Comparison of ENCODE assay signal across 9 cellular contexts in the genomic region with DNA sequence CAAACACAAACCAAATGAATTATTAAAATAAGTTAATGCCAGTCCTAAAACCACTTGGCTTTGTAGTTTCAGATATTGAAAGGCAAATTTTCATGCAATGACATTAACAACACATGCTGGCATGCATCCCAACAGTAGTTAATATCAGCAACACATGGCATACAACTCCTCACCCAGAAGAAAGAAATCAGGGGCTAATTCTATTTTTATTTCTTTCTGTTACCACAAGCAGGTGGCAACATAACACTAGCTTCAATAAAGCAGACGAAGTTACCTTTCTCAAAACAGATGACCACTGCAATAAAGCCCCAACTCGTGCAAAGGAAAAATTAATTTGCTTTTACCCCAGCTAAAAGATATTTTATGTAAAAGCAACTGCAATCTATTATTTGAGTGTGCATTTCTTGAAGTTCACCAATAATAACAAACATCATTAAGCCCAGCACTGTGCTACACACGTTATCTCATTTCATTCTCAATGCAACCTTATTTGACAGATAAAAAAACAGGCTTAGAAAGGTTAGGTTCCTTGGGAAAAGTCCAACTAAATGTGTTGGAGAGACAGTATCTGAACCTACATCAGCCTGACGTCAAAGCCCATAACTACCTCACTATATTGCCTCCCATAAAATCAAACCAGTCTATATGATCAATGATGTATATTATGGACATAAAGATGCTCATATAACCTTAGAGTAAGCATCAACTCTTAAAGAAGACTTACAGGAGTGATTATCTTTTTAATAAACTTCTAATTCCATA. TPM values are rescaled to one million over a fixed set of nuclear protein-coding genes. Genes with fewer than 3 reads are reported as not detected.
DNase-seq lines count a peak whose midpoint lies in the region; ATAC-seq and TF ChIP-seq lines count a peak whose summit lies in the region.
"Had no signal": no experiment of that assay in that cellular context is flagged by ENCODE, and none has a peak within 500 bp of the region (broad histone marks: within the 10 kb centered on the region; RNA-seq: fewer than 3 reads in every experiment).

No MANE protein-coding gene starts in this region.

- no peak overlapping the region for H3K27ac ChIP-seq in ACC112 (ENCODE audit: low read depth, low read length)
- H3K27ac ChIP-seq in lower lobe of right lung: no peak overlapping the region

- H3K36me3 Mint-ChIP-seq in activated naive CD8-positive, alpha-beta T cell treated with anti-CD3 and anti-CD28 coated beads, Interleukin-2, amount 10 ng/mL, durations not matched to agents 7 days and 5 days: peaks cover 10% of the 10 kb centered on the region

- POLR2A ChIA-PET in activated naive CD8-positive, alpha-beta T cell treated with anti-CD3 and anti-CD28 coated beads, Interleukin-2, amount 10 ng/mL, durations not matched to agents 7 days and 5 days (lab: Charles Lee): interaction anchor here (0.9 kb wide), 1 partner anchor 121 kb away, joined by 3 read pairs; the partner anchor contains the start of gene NGLY1

- TF ChIP-seq CTCF in GM13977 (IDR thresholded peaks at IDR 0.05; ENCODE audit: extremely low read depth, insufficient read depth, missing control alignments) (peak; percentile 15), lower lobe of right lung (IDR thresholded peaks at IDR 0.05) (no peak), omental fat pad (IDR thresholded peaks at IDR 0.05) (no peak)

- H3K4me3 Mint-ChIP-seq in activated naive CD8-positive, alpha-beta T cell treated with anti-CD3 and anti-CD28 coated beads, Interleukin-2, amount 10 ng/mL, durations not matched to agents 7 days and 5 days: peak overlapping the region; percentile 65

- no peaks in the 10 kb centered on the region for H3K9me3 ChIP-seq in lower lobe of right lung
- H3K9me3 ChIP-seq: right atrium auricular region had no signal

- no peak for DNase-seq in GM13977 (ENCODE audit: low spot score)
- DNase-seq in activated naive CD8-positive, alpha-beta T cell treated with anti-CD3 and anti-CD28 coated beads, Interleukin-2, amount 10 ng/mL, durations not matched to agents 7 days and 5 days: no peak
- DNase-seq in lower lobe of right lung: no peak
- DNase-seq in stimulated activated CD4-positive, alpha-beta T cell treated with anti-CD3 and anti-CD28 coated beads, Interleukin-4, amount 100 ng/mL, for 24 hours: no peak
- DNase-seq in omental fat pad (ENCODE audit: low spot score): no peak
- DNase-seq in superior temporal gyrus (ENCODE audit: extremely low spot score): no peak

- H3K36me3 ChIP-seq in ACC112 (ENCODE audit: insufficient read depth, low read length) (no peaks in the 10 kb centered on the region), lower lobe of right lung (no peaks in the 10 kb centered on the region)
- H3K36me3 ChIP-seq: right atrium auricular region had no signal

- no peak overlapping the region for H3K27ac Mint-ChIP-seq in activated naive CD8-positive, alpha-beta T cell treated with anti-CD3 and anti-CD28 coated beads, Interleukin-2, amount 10 ng/mL, durations not matched to agents 7 days and 5 days

- in situ Hi-C loops in GM13977 (cut with MboI; ENCODE audit: low pct_unique_long_range_greater_than_20kb, low sequenced_read_pairs, unreplicated experiment): loop anchor here (25.0 kb wide), 1 partner anchor 450 kb away; no protein-coding TSS in a partner anchor

- peaks cover 63% of the 10 kb centered on the region for H3K79me2 ChIP-seq in ACC112 (ENCODE audit: control insufficient read depth, insufficient read depth, low read length, unreplicated experiment)

- H3K4me1 Mint-ChIP-seq in activated naive CD8-positive, alpha-beta T cell treated with anti-CD3 and anti-CD28 coated beads, Interleukin-2, amount 10 ng/mL, durations not matched to agents 7 days and 5 days: peaks cover 44% of the 10 kb centered on the region

- intact Hi-C loops in lower lobe of right lung (cut with DNase I): no loop called here

- peak overlapping the region; percentile 98 for H3K4me3 ChIP-seq in ACC112 (ENCODE audit: low read depth, low read length)
- peak overlapping the region; percentile 82 for H3K4me3 ChIP-seq in lower lobe of right lung

- H2AFZ ChIP-seq in ACC112 (ENCODE audit: low read length, unreplicated experiment): no peak overlapping the region

- H3K27me3 ChIP-seq in ACC112 (ENCODE audit: insufficient read depth, low read length): no peaks in the 10 kb centered on the region
- H3K27me3 ChIP-seq in lower lobe of right lung (ENCODE audit: low read depth): no peaks in the 10 kb centered on the region
- H3K27me3 ChIP-seq: right atrium auricular region had no signal

- ATAC-seq in activated naive CD8-positive, alpha-beta T cell treated with anti-CD3 and anti-CD28 coated beads, Interleukin-2, amount 10 ng/mL, durations not matched to agents 7 days and 5 days (ENCODE audit: low read depth): no peak
- ATAC-seq in lower lobe of right lung: no peak
- no peak for ATAC-seq in omental fat pad (ENCODE audit: low FRiP score)
- no peak for ATAC-seq in GM19455 (IDR thresholded peaks at IDR 0.05; ENCODE audit: unreplicated experiment)

- peaks cover 21% of the 10 kb centered on the region for H3K4me1 ChIP-seq in ACC112 (ENCODE audit: control insufficient read depth, insufficient read depth, low read length, unreplicated experiment)
- H3K4me1 ChIP-seq in lower lobe of right lung: peaks cover 58% of the 10 kb centered on the region

- no peaks in the 10 kb centered on the region for H3K9me3 Mint-ChIP-seq in activated naive CD8-positive, alpha-beta T cell treated with anti-CD3 and anti-CD28 coated beads, Interleukin-2, amount 10 ng/mL, durations not matched to agents 7 days and 5 days

- H3K27me3 Mint-ChIP-seq in activated naive CD8-positive, alpha-beta T cell treated with anti-CD3 and anti-CD28 coated beads, Interleukin-2, amount 10 ng/mL, durations not matched to agents 7 days and 5 days: no peaks in the 10 kb centered on the region

RNA-seq across cellular contexts. Expression of gene TOP2B, which starts 2.8 kb away (rescaled TPM):
- total RNA-seq in activated naive CD8-positive, alpha-beta T cell treated with anti-CD3 and anti-CD28 coated beads, Interleukin-2, amount 10 ng/mL, durations not matched to agents 7 days and 5 days: 100 to 1,000 TPM; 139 to 143 TPM
- total RNA-seq in lower lobe of right lung (92.1 TPM), omental fat pad (10 to 100 TPM; 63.0 to 98.0 (median 64.3) TPM)
